In the genomic region with DNA sequence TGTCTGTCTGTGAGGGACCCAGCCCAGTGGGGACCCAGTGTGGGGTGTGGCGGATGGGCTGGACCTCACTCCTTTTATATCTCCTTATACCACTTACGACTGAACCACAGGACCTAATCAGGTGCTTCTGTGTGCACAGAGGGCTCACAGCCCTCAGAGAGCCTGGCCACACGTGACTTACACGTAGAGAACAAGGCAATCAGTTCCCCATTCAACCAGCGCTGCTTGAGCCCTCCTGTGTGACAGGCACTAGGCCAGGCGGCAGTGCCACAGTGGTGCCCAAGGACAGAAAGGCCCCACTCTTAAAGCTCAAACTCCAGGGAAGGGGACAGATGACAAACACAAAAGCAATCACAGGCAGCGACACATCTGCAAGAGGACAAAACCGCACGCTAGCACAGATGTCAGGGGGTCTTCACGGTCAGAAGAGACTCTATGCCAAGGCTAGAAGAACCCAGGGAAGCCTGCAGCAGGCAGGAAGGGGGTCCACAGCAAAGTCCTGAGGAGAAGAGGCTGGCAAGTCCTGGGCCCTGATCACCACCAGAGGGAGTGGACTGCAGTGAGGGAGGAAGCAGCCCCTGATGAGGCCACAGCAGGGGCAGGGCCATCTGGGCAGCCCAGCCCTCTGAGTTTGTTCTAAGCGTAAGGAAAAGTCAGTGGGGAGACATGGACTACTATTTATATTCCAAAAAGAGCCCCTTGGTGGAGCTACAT, we compare ENCODE assay signal across 12 cellular contexts. TPM values are rescaled to one million over a fixed set of nuclear protein-coding genes. Genes with fewer than 3 reads are reported as not detected.
DNase-seq lines count a peak whose midpoint lies in the region; ATAC-seq and TF ChIP-seq lines count a peak whose summit lies in the region.
"Had no signal": no experiment of that assay in that cellular context is flagged by ENCODE, and none has a peak within 500 bp of the region (broad histone marks: within the 10 kb centered on the region; RNA-seq: fewer than 3 reads in every experiment).

No MANE protein-coding gene starts in this region.

- peak overlapping the region; percentile 37 for H3K27ac Mint-ChIP-seq in activated T-helper 1 cell treated with anti-CD3 and anti-CD28 coated beads, Interleukin-12 subunit alpha, Interleukin-12 subunit beta, Interleukin-2, Interleukin-4 antibody, amounts not matched to agents 30 ng/mL and 10 ng/mL and 1 ng/mL, durations not matched to agents 14 hours and 24 hours and 36 hours

- DNase-seq in A673 (ENCODE audit: low spot score) (peak; percentile 15), iPS-NIHi11 (ENCODE audit: low spot score) (peak; percentile 55), DMS79 treated with DMSO at 0.1 percent for 48 hours (lab: John Stamatoyannopoulos, UW) (no peak), tibial nerve (ENCODE audit: low spot score in 2 of 2) (no peak)
- DNase-seq in activated T-helper 1 cell treated with anti-CD3 and anti-CD28 coated beads, Interleukin-12 subunit alpha, Interleukin-12 subunit beta, Interleukin-2, Interleukin-4 antibody, amounts not matched to agents 30 ng/mL and 10 ng/mL and 1 ng/mL, durations not matched to agents 14 hours and 24 hours and 36 hours (ENCODE audit: low spot score): no peak
- DNase-seq: C1 segment of cervical spinal cord, cerebellar nuclear complex, NCI-H69, SW 1271 had no signal

- peaks cover 32% of the 10 kb centered on the region for H3K36me3 Mint-ChIP-seq in activated T-helper 1 cell treated with anti-CD3 and anti-CD28 coated beads, Interleukin-12 subunit alpha, Interleukin-12 subunit beta, Interleukin-2, Interleukin-4 antibody, amounts not matched to agents 30 ng/mL and 10 ng/mL and 1 ng/mL, durations not matched to agents 14 hours and 24 hours and 36 hours (ENCODE audit: low read depth)

- TF ChIP-seq CTCF in A673 (conservative IDR thresholded peaks at IDR 0.05; ENCODE audit: low read depth, low read length) (0 out of 2 replicates have a peak, but pooled peaks have one; percentile 20), tibial nerve (IDR thresholded peaks at IDR 0.05) (no peak)

- no peak overlapping the region for H3K27ac ChIP-seq in A673 (ENCODE audit: low read depth, low read length, poor library complexity, severe bottlenecking)
- H3K27ac ChIP-seq in tibial nerve: no peak overlapping the region

- no peaks in the 10 kb centered on the region for H3K4me1 ChIP-seq in A673 (ENCODE audit: insufficient read depth, low read length, poor library complexity, severe bottlenecking)
- peaks cover 0 to 9% (median 0%) of the 10 kb centered on the region in 4 donors for H3K4me1 ChIP-seq in tibial nerve

- H3K36me3 ChIP-seq in A673 (ENCODE audit: insufficient read depth, low read length, poor library complexity, severe bottlenecking) (no peaks in the 10 kb centered on the region), tibial nerve (peaks cover 0 to 88% (median 0%) of the 10 kb centered on the region in 3 donors)

- H3K4me3 ChIP-seq in A673 (ENCODE audit: low read depth, low read length, poor library complexity, severe bottlenecking) (no peak overlapping the region), tibial nerve (no peak overlapping the region)

- BruUV-seq in A673 (replicated peaks; lab: Mats Ljungman, UMichigan): no TSS peak

- POLR2A ChIA-PET in A673 (lab: Charles Lee; ENCODE audit: low non-redundant PET): no interaction called here

- no peak for TF ChIP-seq EP300 in tibial nerve (IDR thresholded peaks at IDR 0.05)

- ATAC-seq in GM21737 (IDR thresholded peaks at IDR 0.05; ENCODE audit: unreplicated experiment) (peak; percentile 12), HG02588 (IDR thresholded peaks at IDR 0.05; ENCODE audit: unreplicated experiment) (no peak), HG03571 (IDR thresholded peaks at IDR 0.05; ENCODE audit: unreplicated experiment) (no peak)

- H3K9me3 Mint-ChIP-seq in activated T-helper 1 cell treated with anti-CD3 and anti-CD28 coated beads, Interleukin-12 subunit alpha, Interleukin-12 subunit beta, Interleukin-2, Interleukin-4 antibody, amounts not matched to agents 30 ng/mL and 10 ng/mL and 1 ng/mL, durations not matched to agents 14 hours and 24 hours and 36 hours: no peaks in the 10 kb centered on the region

- intact Hi-C loops in A673 (cut with micrococcal nuclease; ENCODE audit: unreplicated experiment): no loop called here
- intact Hi-C loops in activated T-helper 1 cell treated with anti-CD3 and anti-CD28 coated beads, Interleukin-12 subunit alpha, Interleukin-12 subunit beta, Interleukin-2, Interleukin-4 antibody, amounts not matched to agents 30 ng/mL and 10 ng/mL and 1 ng/mL, durations not matched to agents 14 hours and 24 hours and 36 hours (cut with micrococcal nuclease): no loop called here

- H3K27me3 Mint-ChIP-seq in activated T-helper 1 cell treated with anti-CD3 and anti-CD28 coated beads, Interleukin-12 subunit alpha, Interleukin-12 subunit beta, Interleukin-2, Interleukin-4 antibody, amounts not matched to agents 30 ng/mL and 10 ng/mL and 1 ng/mL, durations not matched to agents 14 hours and 24 hours and 36 hours (ENCODE audit: insufficient read depth): no peaks in the 10 kb centered on the region

- H3K4me3 Mint-ChIP-seq in activated T-helper 1 cell treated with anti-CD3 and anti-CD28 coated beads, Interleukin-12 subunit alpha, Interleukin-12 subunit beta, Interleukin-2, Interleukin-4 antibody, amounts not matched to agents 30 ng/mL and 10 ng/mL and 1 ng/mL, durations not matched to agents 14 hours and 24 hours and 36 hours: no peak overlapping the region

- CTCF ChIA-PET in A673 (lab: Charles Lee): no interaction called here

- 89 to 91% methylated on average over 11 of the region's 11 CpGs for WGBS in tibial nerve, 2 donors

- TF ChIP-seq POLR2A in tibial nerve (IDR thresholded peaks at IDR 0.05): no peak

- H3K9me3 ChIP-seq in A673 (ENCODE audit: low read depth, low read length, poor library complexity, severe bottlenecking) (no peaks in the 10 kb centered on the region), tibial nerve (no peaks in the 10 kb centered on the region)

- peaks cover 25% of the 10 kb centered on the region for H3K4me1 Mint-ChIP-seq in activated T-helper 1 cell treated with anti-CD3 and anti-CD28 coated beads, Interleukin-12 subunit alpha, Interleukin-12 subunit beta, Interleukin-2, Interleukin-4 antibody, amounts not matched to agents 30 ng/mL and 10 ng/mL and 1 ng/mL, durations not matched to agents 14 hours and 24 hours and 36 hours (ENCODE audit: low read depth)

- no peaks in the 10 kb centered on the region for H3K27me3 ChIP-seq in A673 (replicated peaks; ENCODE audit: insufficient read depth, low read depth, low read length, poor library complexity)
- no peaks in the 10 kb centered on the region for H3K27me3 ChIP-seq in tibial nerve

RNA-seq across cellular contexts. Expression of a gene that starts 39.3 kb away (rescaled TPM):
- total RNA-seq in A673 (2021) (46.4 and 48.4 TPM in 2 replicates), tibial nerve (100 to 1,000 TPM in 1 of 4 donors, 10 to 100 TPM in 3; 63.3 to 118 (median 80.6) TPM)
- total RNA-seq in activated T-helper 1 cell treated with anti-CD3 and anti-CD28 coated beads, Interleukin-12 subunit alpha, Interleukin-12 subunit beta, Interleukin-2, Interleukin-4 antibody, amounts not matched to agents 30 ng/mL and 10 ng/mL and 1 ng/mL, durations not matched to agents 14 hours and 24 hours and 36 hours: 60.6 and 61.7 TPM in 2 replicates

RNA-seq across cellular contexts. Expression of a gene that starts 39.9 kb away (rescaled TPM):
- total RNA-seq in A673 (2021): 88.0 and 88.2 TPM in 2 replicates
- 80.8 and 87.1 TPM in 2 replicates for total RNA-seq in activated T-helper 1 cell treated with anti-CD3 and anti-CD28 coated beads, Interleukin-12 subunit alpha, Interleukin-12 subunit beta, Interleukin-2, Interleukin-4 antibody, amounts not matched to agents 30 ng/mL and 10 ng/mL and 1 ng/mL, durations not matched to agents 14 hours and 24 hours and 36 hours
- total RNA-seq in tibial nerve: 10 to 100 TPM; 16.5 to 29.1 (median 21.4) TPM

Comparison
In these comparisons a context has a peak if more than half of its experiments do, and no peak if none do; other contexts are left out.
1. DNase-seq: peak in A673 (single experiment) and iPS-NIHi11 (single experiment); none in activated T-helper 1 cell treated with anti-CD3 and anti-CD28 coated beads, Interleukin-12 subunit alpha, Interleukin-12 subunit beta, Interleukin-2, Interleukin-4 antibody, amounts not matched to agents 30 ng/mL and 10 ng/mL and 1 ng/mL, durations not matched to agents 14 hours and 24 hours and 36 hours (single experiment), DMS79 treated with DMSO at 0.1 percent for 48 hours (single experiment) and tibial nerve (0 of 2).